28 cellular contexts compared by ENCODE assay signal in the genomic region with DNA sequence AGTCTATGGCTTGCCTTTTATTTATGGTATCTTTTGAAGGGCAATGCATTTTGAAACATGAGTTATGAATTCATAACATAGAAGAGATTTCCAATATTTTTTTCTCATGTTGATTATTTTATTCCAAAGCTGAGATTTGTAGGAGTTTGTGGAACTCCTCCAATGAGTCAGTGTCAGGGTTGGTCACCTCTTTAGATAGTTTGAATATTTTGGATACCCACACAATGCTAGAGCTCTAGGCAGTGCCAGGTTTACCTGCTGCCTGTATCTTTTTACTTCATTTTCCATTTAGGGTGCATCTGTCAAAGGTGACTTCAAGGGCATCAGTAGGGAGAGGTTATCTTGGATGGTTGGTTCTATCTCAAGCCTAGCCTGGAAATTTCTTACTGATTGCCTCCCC.
"Had no signal": no experiment of that assay in that cellular context is flagged by ENCODE, and none has a peak within 500 bp of the region (broad histone marks: within the 10 kb centered on the region; RNA-seq: fewer than 3 reads in every experiment).

No MANE protein-coding gene starts in this region.

- H3K27me3 ChIP-seq: heart right ventricle, ovary, stomach, thyroid gland, upper lobe of left lung, vagina had no signal

- ATAC-seq: heart right ventricle; left cardiac atrium; naive thymus-derived CD4-positive, alpha-beta T cell; sciatic nerve; stimulated activated effector memory CD8-positive, alpha-beta T cell treated with anti-CD3 and anti-CD28 coated beads, Interleukin-12 subunit alpha, Interleukin-12 subunit beta, amount 100 ng/mL, for 72 hours had no signal

- H3K4me3 ChIP-seq: heart right ventricle, ovary, skin epidermis, stomach, thyroid gland, upper lobe of left lung, vagina had no signal

- DNase-seq: activated CD4-positive, alpha-beta T cell treated with anti-CD3 and anti-CD28 coated beads for 4 hours; activated CD4-positive, alpha-beta T cell treated with anti-CD3 and anti-CD28 coated beads, Interleukin-2, amount 50 U/mL, for 4 hours; activated CD8-positive, alpha-beta memory T cell treated with anti-CD3 and anti-CD28 coated beads for 24 hours; activated effector memory CD4-positive, alpha-beta T cell treated with Interleukin-2 at 50 U/mL for 16 hours; activated naive CD4-positive, alpha-beta T cell treated with anti-CD3 and anti-CD28 coated beads for 36 hours; activated naive CD8-positive, alpha-beta T cell treated with anti-CD3 and anti-CD28 coated beads, Interleukin-2, amount 10 ng/mL, durations not matched to agents 7 days and 5 days; amygdala; dermis blood vessel endothelial cell; effector CD4-positive, alpha-beta T cell; erythroblast; foreskin fibroblast; heart right ventricle; left cardiac atrium; midbrain; naive thymus-derived CD4-positive, alpha-beta T cell; ovary; retina; stimulated activated CD4-positive, alpha-beta T cell treated with anti-CD3 and anti-CD28 coated beads, Interleukin-4, amount 100 ng/mL, for 24 hours; stomach; SW 1271; T-helper 9 cell; thyroid gland; upper lobe of left lung had no signal

- H3K4me1 ChIP-seq: thyroid gland, upper lobe of left lung, vagina had no signal

- H3K27ac ChIP-seq: heart right ventricle, ovary, skin epidermis, stomach, thyroid gland, upper lobe of left lung, vagina, VCaP had no signal

- H3K9me3 ChIP-seq: thyroid gland had no signal

- H3K36me3 ChIP-seq: ovary, thyroid gland, upper lobe of left lung, vagina had no signal
